Comparison of ENCODE assay signal across 22 cellular contexts in the genomic region with DNA sequence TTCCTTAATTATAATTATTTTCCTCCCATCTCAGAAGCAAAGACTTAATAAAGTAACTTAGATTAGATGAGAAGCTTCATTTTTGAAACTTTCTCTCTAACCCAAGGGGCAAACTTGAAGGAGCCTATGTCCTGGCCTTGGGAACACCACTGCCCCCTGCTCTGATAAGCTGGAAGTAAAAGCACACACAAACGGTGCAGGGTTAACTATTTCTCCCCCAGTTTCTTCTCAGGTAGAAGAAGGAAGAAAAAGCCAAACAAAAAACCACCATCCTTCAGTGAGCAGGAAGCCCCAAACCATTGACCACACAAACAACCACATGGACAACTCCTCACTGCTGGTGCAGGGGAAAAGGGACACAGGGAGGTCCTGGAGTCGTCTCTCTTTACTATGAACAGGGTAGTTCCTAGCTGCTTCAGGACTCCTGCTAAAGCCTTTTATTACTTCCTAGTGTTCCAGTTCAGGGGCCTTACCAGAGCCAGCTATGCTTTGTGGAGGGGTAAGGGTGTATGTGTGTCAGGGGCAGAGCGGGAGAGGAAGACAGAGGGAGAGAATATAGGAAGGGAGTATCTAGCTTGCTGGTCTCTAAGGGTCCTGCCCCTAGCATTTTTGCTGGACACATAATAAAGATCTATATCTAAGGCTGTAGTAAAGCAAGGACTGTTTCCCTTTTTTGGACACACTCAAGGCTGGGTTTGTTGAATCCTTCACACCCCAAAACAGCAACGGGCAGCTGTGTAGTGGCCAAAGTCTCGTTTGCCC.
DNase-seq lines count a peak whose midpoint lies in the region; ATAC-seq, FAIRE-seq and TF ChIP-seq lines count a peak whose summit lies in the region.
"Had no signal": no experiment of that assay in that cellular context is flagged by ENCODE, and none has a peak within 500 bp of the region (broad histone marks: within the 10 kb centered on the region; RNA-seq: fewer than 3 reads in every experiment).

No MANE protein-coding gene starts in this region.

- POLR2A ChIA-PET in activated naive CD8-positive, alpha-beta T cell treated with anti-CD3 and anti-CD28 coated beads, Interleukin-2, amount 10 ng/mL, durations not matched to agents 7 days and 5 days (lab: Charles Lee), result interaction anchor here (0.8 to 1.2 kb wide), 3 partner anchors 9 to 71 kb away, joined by 3 to 4 read pairs (median 4); no protein-coding TSS in a partner anchor
- POLR2A ChIA-PET in H1 (lab: Charles Lee; ENCODE audit: partially characterized antibody), result interaction anchor here (1.3 kb wide), 1 partner anchor 31 kb away, joined by 3 read pairs; no protein-coding TSS in a partner anchor

- H3K9me3 ChIP-seq in H1 (ENCODE audit: insufficient read depth in 2 of 2, low read depth in 1 of 2, low read length in 1 of 2) (no peaks in the 10 kb centered on the region; a peak in 2 of 4 replicates), mucosa of stomach (ENCODE audit: control insufficient read depth, low read length) (no peaks in the 10 kb centered on the region)
- H3K9me3 ChIP-seq: upper lobe of left lung had no signal

- no peaks in the 10 kb centered on the region for H4K20me1 ChIP-seq in H1 (replicated peaks in 1 of 2; ENCODE audit: control insufficient read depth in 1 of 2, insufficient read depth in 2 of 2, low read length in 2 of 2)

- H3K23me2 ChIP-seq in H1 (ENCODE audit: low read depth, low read length), result no peaks in the 10 kb centered on the region

- H3K79me2 ChIP-seq in H1 (ENCODE audit: control insufficient read depth in 1 of 2, insufficient read depth in 2 of 2, low read length in 2 of 2), result no peaks in the 10 kb centered on the region

- peak overlapping the region; percentile 61 for H3K4me3 Mint-ChIP-seq in activated naive CD8-positive, alpha-beta T cell treated with anti-CD3 and anti-CD28 coated beads, Interleukin-2, amount 10 ng/mL, durations not matched to agents 7 days and 5 days
- no peak overlapping the region for H3K4me3 Mint-ChIP-seq in activated naive CD8-positive, alpha-beta T cell treated with anti-CD3 and anti-CD28 coated beads for 36 hours
- H3K4me3 Mint-ChIP-seq: activated B cell treated with CpG ODN at 0.5 μM for 24 hours; CD4-positive, CD25-positive, alpha-beta regulatory T cell; central memory CD8-positive, alpha-beta T cell; HFFc6; naive B cell; T-cell had no signal

- H3K27ac Mint-ChIP-seq in activated naive CD8-positive, alpha-beta T cell treated with anti-CD3 and anti-CD28 coated beads, Interleukin-2, amount 10 ng/mL, durations not matched to agents 7 days and 5 days, result peak overlapping the region; percentile 74
- no peak overlapping the region for H3K27ac Mint-ChIP-seq in activated naive CD8-positive, alpha-beta T cell treated with anti-CD3 and anti-CD28 coated beads for 36 hours
- H3K27ac Mint-ChIP-seq: activated B cell treated with CpG ODN at 0.5 μM for 24 hours; activated T-helper 2 cell treated with anti-CD3 and anti-CD28 coated beads, Interferon-gamma antibody, Interleukin-2, Interleukin-4, amounts not matched to agents 10 μg/mL and 5 μg/mL and 100 μg/mL, durations not matched to agents 14 hours and 24 hours and 36 hours; HFFc6 had no signal

- CTCF ChIA-PET in H1 (lab: Charles Lee; ENCODE audit: partially characterized antibody), result interaction anchor here (0.6 to 3.4 kb wide), 27 partner anchors 9 to 1180 kb away, joined by 3 to 21 read pairs (median 4); no protein-coding TSS in a partner anchor

- peak overlapping the region; percentile 22; the same call in 1 of the 2 replicates for H2BK12ac ChIP-seq in H1 (ENCODE audit: low read depth, low read length)

- H3K56ac ChIP-seq in H1 (replicated peaks; ENCODE audit: insufficient read length, low read depth, low read length), result no peak overlapping the region

- TF ChIP-seq CTCF in H1 (IDR thresholded peaks at IDR 0.05; ENCODE audit: control extremely low read depth in 1 of 3, insufficient read depth in 1 of 3, low read depth in 1 of 3, low read length in 3 of 3), result peak in 2 of 3 experiments; percentile 9 to 31; a peak in 1 of 4 replicates
- no peak for TF ChIP-seq CTCF in coronary artery (IDR thresholded peaks at IDR 0.05)

- ATAC-seq in activated naive CD8-positive, alpha-beta T cell treated with anti-CD3 and anti-CD28 coated beads, Interleukin-2, amount 10 ng/mL, durations not matched to agents 7 days and 5 days (ENCODE audit: low read depth), result no peak
- ATAC-seq in HG02642 (IDR thresholded peaks at IDR 0.05; ENCODE audit: poor library complexity, unreplicated experiment) (no peak), HG02970 (IDR thresholded peaks at IDR 0.05; ENCODE audit: low FRiP score, unreplicated experiment) (no peak)
- ATAC-seq: T-cell had no signal

- H3K9ac ChIP-seq in H1 (replicated peaks in 1 of 4; ENCODE audit: extremely low read depth in 1 of 4, low read depth in 3 of 4, low read length in 3 of 4) (no peak overlapping the region), mucosa of stomach (ENCODE audit: low read length) (peak overlapping the region; percentile 37)

- H3K27ac ChIP-seq in H1 (ENCODE audit: low read depth, low read length) (no peak overlapping the region), coronary artery (no peak overlapping the region)
- H3K27ac ChIP-seq: upper lobe of left lung had no signal

- no peak for DNase-seq in activated naive CD8-positive, alpha-beta T cell treated with anti-CD3 and anti-CD28 coated beads, Interleukin-2, amount 10 ng/mL, durations not matched to agents 7 days and 5 days
- no peak for DNase-seq in activated naive CD8-positive, alpha-beta T cell treated with anti-CD3 and anti-CD28 coated beads for 36 hours
- DNase-seq in H1 (ENCODE audit: low read depth in 1 of 2, low spot score in 2 of 2) (no peak), NCI-H524 (lab: John Stamatoyannopoulos, UW) (no peak), coronary artery (ENCODE audit: low spot score) (no peak)
- DNase-seq: ACHN; activated B cell treated with CpG ODN at 0.5 μM for 24 hours; CD4-positive, CD25-positive, alpha-beta regulatory T cell; DMS79; HFFc6; hippocampal formation; naive B cell; NCI-H1694 treated with DMSO at 0.1 percent for 48 hours; NCI-H446; stimulated activated naive CD4-positive, alpha-beta T cell; T-cell; upper lobe of left lung had no signal

- H3K4ac ChIP-seq in H1 (replicated peaks; ENCODE audit: insufficient read length, low read depth, low read length), result no peak overlapping the region

- H3K9me3 Mint-ChIP-seq in activated naive CD8-positive, alpha-beta T cell treated with anti-CD3 and anti-CD28 coated beads, Interleukin-2, amount 10 ng/mL, durations not matched to agents 7 days and 5 days, result no peaks in the 10 kb centered on the region
- H3K9me3 Mint-ChIP-seq in activated naive CD8-positive, alpha-beta T cell treated with anti-CD3 and anti-CD28 coated beads for 36 hours, result peaks cover 3% of the 10 kb centered on the region
- H3K9me3 Mint-ChIP-seq: activated B cell treated with CpG ODN at 0.5 μM for 24 hours; activated T-helper 2 cell treated with anti-CD3 and anti-CD28 coated beads, Interferon-gamma antibody, Interleukin-2, Interleukin-4, amounts not matched to agents 10 μg/mL and 5 μg/mL and 100 μg/mL, durations not matched to agents 14 hours and 24 hours and 36 hours; central memory CD8-positive, alpha-beta T cell; HFFc6; naive B cell; T-cell had no signal

- H2BK120ac ChIP-seq in H1 (replicated peaks; ENCODE audit: low read depth, low read length), result no peak overlapping the region

- H3K27me3 ChIP-seq in H1 (replicated peaks in 1 of 4; ENCODE audit: control insufficient read depth in 3 of 4, extremely low read depth in 1 of 4, insufficient read depth in 3 of 4, low read length in 3 of 4) (no peaks in the 10 kb centered on the region; a peak in 1 of 7 replicates), mucosa of stomach (ENCODE audit: control insufficient read depth, insufficient read depth, low read length) (no peaks in the 10 kb centered on the region)
- H3K27me3 ChIP-seq: upper lobe of left lung had no signal

- peaks cover 64% of the 10 kb centered on the region for H3K4me1 Mint-ChIP-seq in activated naive CD8-positive, alpha-beta T cell treated with anti-CD3 and anti-CD28 coated beads, Interleukin-2, amount 10 ng/mL, durations not matched to agents 7 days and 5 days
- H3K4me1 Mint-ChIP-seq in activated naive CD8-positive, alpha-beta T cell treated with anti-CD3 and anti-CD28 coated beads for 36 hours, result peaks cover 40% of the 10 kb centered on the region

- FAIRE-seq in H1 (lab: Jason Lieb, UNC), result no peak

- H4K91ac ChIP-seq in H1 (replicated peaks; ENCODE audit: insufficient read length, low read length), result no peak overlapping the region

- no peaks in the 10 kb centered on the region for H3K36me3 ChIP-seq in H1 (ENCODE audit: control insufficient read depth in 2 of 4, insufficient read depth in 4 of 4, low read length in 3 of 4)
- no peaks in the 10 kb centered on the region for H3K36me3 ChIP-seq in mucosa of stomach (ENCODE audit: control insufficient read depth, insufficient read depth, low read length)

- H2AK5ac ChIP-seq in H1 (ENCODE audit: low read depth, low read length), result no peak overlapping the region

- peaks cover 4 to 23% (median 13%) of the 10 kb centered on the region in 4 experiments for H3K4me1 ChIP-seq in H1 (replicated peaks in 1 of 4; ENCODE audit: control insufficient read depth in 3 of 4, insufficient read depth in 4 of 4, low read length in 3 of 4)
- H3K4me1 ChIP-seq in mucosa of stomach (ENCODE audit: control insufficient read depth, insufficient read depth, low read length), result peaks cover 76% of the 10 kb centered on the region
- H3K4me1 ChIP-seq: upper lobe of left lung had no signal

- H3K27me3 Mint-ChIP-seq in activated naive CD8-positive, alpha-beta T cell treated with anti-CD3 and anti-CD28 coated beads, Interleukin-2, amount 10 ng/mL, durations not matched to agents 7 days and 5 days, result peaks cover 7% of the 10 kb centered on the region
- H3K27me3 Mint-ChIP-seq in activated naive CD8-positive, alpha-beta T cell treated with anti-CD3 and anti-CD28 coated beads for 36 hours, result peaks cover 5% of the 10 kb centered on the region
- H3K27me3 Mint-ChIP-seq: activated B cell treated with CpG ODN at 0.5 μM for 24 hours had no signal

- TF ChIP-seq EP300 in H1 (IDR thresholded peaks at IDR 0.05; ENCODE audit: borderline replicate concordance in 1 of 2, low read depth in 2 of 2, low read length in 2 of 2), result no peak

- no peak overlapping the region for H3K14ac ChIP-seq in H1 (ENCODE audit: insufficient read length)

- no peak overlapping the region for H3K23ac ChIP-seq in H1 (ENCODE audit: insufficient read length)

- H3K4me2 ChIP-seq in H1 (ENCODE audit: insufficient read depth in 1 of 2, low read depth in 2 of 2, low read length in 2 of 2), result no peak overlapping the region

- no peak overlapping the region for H4K8ac ChIP-seq in H1 (ENCODE audit: extremely low read depth, insufficient read depth, low read length)

- no peak overlapping the region for H3K4me3 ChIP-seq in H1 (ENCODE audit: extremely low read depth in 1 of 4, insufficient read depth in 2 of 4, low read depth in 3 of 4, low read length in 4 of 4)
- H3K4me3 ChIP-seq in mucosa of stomach (ENCODE audit: low read length), result no peak overlapping the region
- no peak overlapping the region for H3K4me3 ChIP-seq in coronary artery
- H3K4me3 ChIP-seq: upper lobe of left lung had no signal

- H3K18ac ChIP-seq in H1 (ENCODE audit: extremely low read depth, low read length), result no peak overlapping the region

- no peaks in the 10 kb centered on the region for H3K79me1 ChIP-seq in H1 (ENCODE audit: low read depth, low read length)

- peak in 1 of 2 experiments; percentile 38; a peak in 1 of 4 replicates for TF ChIP-seq RAD21 in H1 (IDR thresholded peaks at IDR 0.05 in 1 of 2, conservative IDR thresholded peaks at IDR 0.05 in 1 of 2; ENCODE audit: low read depth in 2 of 2, low read length in 2 of 2)

- H2AFZ ChIP-seq in H1 (ENCODE audit: low read length), result peak overlapping the region; percentile 76

- 71% methylated on average over 5 of the region's 5 CpGs; no CpG with 5 or more reads in 1 of the 2 experiments for WGBS in H1 (ENCODE audit: extremely low coverage in 1 of 2, insufficient coverage in 1 of 2, insufficient read length in 1 of 2, insufficient replicate concordance in 2 of 2, low coverage in 1 of 2, low lambda C conversion rate in 2 of 2, missing lambda C conversion rate in 1 of 2), 2 experiments

- peaks cover 22% of the 10 kb centered on the region for H3K36me3 Mint-ChIP-seq in activated naive CD8-positive, alpha-beta T cell treated with anti-CD3 and anti-CD28 coated beads, Interleukin-2, amount 10 ng/mL, durations not matched to agents 7 days and 5 days
- peaks cover 21% of the 10 kb centered on the region for H3K36me3 Mint-ChIP-seq in activated naive CD8-positive, alpha-beta T cell treated with anti-CD3 and anti-CD28 coated beads for 36 hours
- H3K36me3 Mint-ChIP-seq: naive B cell had no signal

- H2BK5ac ChIP-seq in H1 (ENCODE audit: low read depth, low read length), result peak overlapping the region; percentile 54; the same call in 1 of the 2 replicates

- peak overlapping the region; percentile 72; the same call in 1 of the 2 replicates for H2BK20ac ChIP-seq in H1 (ENCODE audit: low read length)

- TF ChIP-seq POLR2A in H1 (IDR thresholded peaks at IDR 0.05; ENCODE audit: control extremely low read depth in 1 of 2, low read depth in 2 of 2, low read length in 2 of 2), result no peak

- H4K5ac ChIP-seq in H1 (ENCODE audit: insufficient read length, low read depth, low read length), result no peak overlapping the region

- no peak overlapping the region for H2BK15ac ChIP-seq in H1 (ENCODE audit: low read length)
